1 cellular context compared by ENCODE assay signal in the genomic region with DNA sequence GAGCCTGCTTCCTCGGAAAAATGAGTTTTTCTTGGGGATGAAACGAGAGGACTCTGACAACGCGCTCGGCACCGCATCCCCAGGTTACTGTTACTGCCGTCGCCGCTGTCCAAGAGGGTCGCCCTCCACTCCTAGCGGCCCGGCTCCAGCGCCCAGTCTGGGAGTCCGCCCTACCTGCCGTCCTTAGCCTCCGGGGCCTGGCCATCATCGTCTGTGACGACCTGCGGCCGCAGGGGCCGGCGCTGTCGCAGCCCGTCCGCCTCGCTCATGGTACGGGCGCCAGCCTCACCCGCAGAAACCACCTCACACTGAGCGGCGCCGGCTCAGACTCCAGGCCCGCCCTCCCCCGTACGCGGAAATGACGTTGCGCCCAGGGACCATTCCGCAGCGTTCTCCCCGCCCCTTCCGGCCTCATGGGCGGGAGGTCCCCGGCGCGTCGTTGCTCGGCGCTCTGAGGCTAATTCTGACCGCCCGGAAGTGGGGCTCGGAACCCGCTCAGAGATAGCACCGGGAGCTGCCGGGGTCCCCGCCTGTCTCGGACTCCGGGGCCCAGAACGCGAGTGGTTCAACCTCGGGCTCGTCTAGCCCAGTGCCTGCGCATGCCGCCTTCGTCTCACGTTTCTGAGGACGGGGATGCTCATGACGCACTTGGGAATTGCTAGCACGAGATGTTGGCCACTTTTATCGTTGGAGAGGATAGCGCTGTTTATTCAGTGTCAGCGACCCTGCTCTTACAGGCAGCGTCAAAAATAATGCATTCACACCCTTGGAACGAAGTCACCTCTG.
A peak's percentile ranks its signal among the peaks of the same experiment; 100 is the strongest.
TF ChIP-seq lines count a peak whose summit lies in the region.

APMAP (minus strand) TSS at position 332 of the 786 bp plus-strand sequence; CDS start at position 269, 63 bp downstream.

TF ChIP-seq in HepG2, 621 proteins besides CTCF, POLR2A, EP300 and RAD21 (continued from another document):
- TF ChIP-seq, protein P1, sequence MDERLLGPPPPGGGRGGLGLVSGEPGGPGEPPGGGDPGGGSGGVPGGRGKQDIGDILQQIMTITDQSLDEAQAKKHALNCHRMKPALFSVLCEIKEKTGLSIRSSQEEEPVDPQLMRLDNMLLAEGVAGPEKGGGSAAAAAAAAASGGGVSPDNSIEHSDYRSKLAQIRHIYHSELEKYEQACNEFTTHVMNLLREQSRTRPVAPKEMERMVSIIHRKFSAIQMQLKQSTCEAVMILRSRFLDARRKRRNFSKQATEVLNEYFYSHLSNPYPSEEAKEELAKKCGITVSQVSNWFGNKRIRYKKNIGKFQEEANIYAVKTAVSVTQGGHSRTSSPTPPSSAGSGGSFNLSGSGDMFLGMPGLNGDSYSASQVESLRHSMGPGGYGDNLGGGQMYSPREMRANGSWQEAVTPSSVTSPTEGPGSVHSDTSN (CRISPR knock-in tag; IDR thresholded peaks at IDR 0.05): no peak
- TF ChIP-seq ZNF782 (CRISPR knock-in tag; IDR thresholded peaks at IDR 0.05; ENCODE audit: borderline replicate concordance): peak; percentile 82; the same call in 1 of the 2 replicates
